In the genomic region with DNA sequence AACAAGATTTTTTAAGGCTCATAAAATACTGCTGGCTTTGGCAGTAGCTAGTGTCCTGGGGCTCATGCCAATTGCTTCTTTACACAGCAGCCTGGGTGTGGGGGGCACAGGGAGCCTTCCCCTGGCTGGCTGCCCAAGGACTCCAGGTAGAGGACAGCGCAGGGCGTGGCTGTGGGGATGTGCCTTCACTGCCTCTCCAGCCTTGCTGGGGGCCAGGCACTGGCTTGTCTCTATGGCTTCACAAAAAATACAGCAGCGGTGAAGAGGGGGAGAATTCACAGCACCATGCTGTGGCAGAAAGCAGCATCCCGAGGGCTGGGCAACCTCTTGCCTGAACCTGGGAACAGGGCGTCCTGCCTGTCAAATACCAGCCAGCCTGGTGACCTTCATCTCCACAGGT, we compare ENCODE assay signal across 13 cellular contexts. TPM values are rescaled to one million over a fixed set of nuclear protein-coding genes. Genes with fewer than 3 reads are reported as not detected.
DNase-seq lines count a peak whose midpoint lies in the region; ATAC-seq and TF ChIP-seq lines count a peak whose summit lies in the region.
"Had no signal": no experiment of that assay in that cellular context is flagged by ENCODE, and none has a peak within 500 bp of the region (broad histone marks: within the 10 kb centered on the region; RNA-seq: fewer than 3 reads in every experiment).

No MANE protein-coding gene starts in this region.

- H4K5ac ChIP-seq in IMR-90 (ENCODE audit: low read depth, low read length), result no peak overlapping the region

- no peak overlapping the region for H3K27ac Mint-ChIP-seq in activated naive CD4-positive, alpha-beta T cell treated with anti-CD3 and anti-CD28 coated beads, Interleukin-2, amount 10 ng/mL, durations not matched to agents 7 days and 5 days
- H3K27ac Mint-ChIP-seq: dendritic cell treated with granulocyte-macrophage colony-stimulating factor and Interleukin-4, amounts not matched to agents 40 ng/mL and 50 ng/mL, for 4 days; GM23338; stimulated activated naive B cell treated with anti-CD40 and anti-IgM and Interleukin-4, amounts not matched to agents 10 μg/mL and 1 μg/mL and 100 μg/mL, for 72 hours had no signal

- H3F3A ChIP-seq in smooth muscle cell (ENCODE audit: low read depth), result peaks cover 25% of the 10 kb centered on the region

- POLR2A ChIA-PET in IMR-90 (lab: Charles Lee; ENCODE audit: unreplicated experiment), result no interaction called here

- peaks cover 4% of the 10 kb centered on the region for H3K36me3 ChIP-seq in IMR-90 (ENCODE audit: control insufficient read depth, insufficient read depth, low read length)
- no peaks in the 10 kb centered on the region; the same call in none of the 2 replicates for H3K36me3 ChIP-seq in RWPE2 (ENCODE audit: low read depth)
- no peaks in the 10 kb centered on the region for H3K36me3 ChIP-seq in smooth muscle cell (ENCODE audit: low read depth)

- H4K20me1 ChIP-seq in IMR-90 (ENCODE audit: insufficient read depth, low read length), result peaks cover 29% of the 10 kb centered on the region
- H4K20me1 ChIP-seq in smooth muscle cell (ENCODE audit: low read depth), result peaks cover 99% of the 10 kb centered on the region

- H3K27me3 ChIP-seq in IMR-90 (ENCODE audit: control insufficient read depth, insufficient read depth, low read length) (no peaks in the 10 kb centered on the region), RWPE2 (ENCODE audit: insufficient read depth, poor library complexity, severe bottlenecking) (no peaks in the 10 kb centered on the region), smooth muscle cell (ENCODE audit: low read depth) (no peaks in the 10 kb centered on the region)

- H3K79me2 ChIP-seq in smooth muscle cell (ENCODE audit: low read depth), result peaks cover 21% of the 10 kb centered on the region

- no peak for TF ChIP-seq POLR2A in IMR-90 (IDR thresholded peaks at IDR 0.05; ENCODE audit: low read depth, low read length)

- no peak overlapping the region for H3K56ac ChIP-seq in IMR-90 (ENCODE audit: extremely low read depth, insufficient read depth, low read length)

- BruUV-seq in IMR-90 (replicated peaks; lab: Mats Ljungman, UMichigan), result no TSS peak

- dilution Hi-C loops in IMR-90 (cut with HindIII; ENCODE audit: low sequenced_read_pairs, unreplicated experiment), result no loop called here

- H3K9me1 ChIP-seq in IMR-90 (ENCODE audit: insufficient read depth, low read length), result peaks cover 55% of the 10 kb centered on the region

- no peak overlapping the region for H2AFZ ChIP-seq in IMR-90 (replicated peaks; ENCODE audit: low read length, poor library complexity)
- H2AFZ ChIP-seq in smooth muscle cell (ENCODE audit: low read depth), result no peak overlapping the region
- H2AFZ ChIP-seq: GM23338 had no signal

- H2BK120ac ChIP-seq in IMR-90 (ENCODE audit: low read depth, low read length), result no peak overlapping the region

- H2AK5ac ChIP-seq in IMR-90 (ENCODE audit: low read depth, low read length), result peak overlapping the region; percentile 60; the same call in 1 of the 2 replicates

- peak overlapping the region in 1 of 2 experiments; percentile 16; a peak in 1 of 4 replicates for H4K8ac ChIP-seq in IMR-90 (ENCODE audit: low read depth in 2 of 2, low read length in 2 of 2)

- intact Hi-C loops in IMR-90 (cut with micrococcal nuclease), result loop anchor here (2.0 to 5.0 kb wide), 2 partner anchors 57 to 199 kb away; partner anchors contain the start of gene DAP
- intact Hi-C loops in left cardiac atrium (cut with DNase I), result loop anchor here in 1 of 2 donors (2.0 to 5.0 kb wide), 2 partner anchors 55 to 349 kb away; no protein-coding TSS in a partner anchor

- H3K27ac ChIP-seq in IMR-90 (ENCODE audit: insufficient read depth, low read length) (0 out of 2 replicates have a peak overlapping the region, but pooled peaks have one; percentile 9), RWPE2 (ENCODE audit: poor library complexity, severe bottlenecking) (peak overlapping the region; percentile 99), smooth muscle cell (ENCODE audit: low read depth) (peak overlapping the region; percentile 89)

- peaks cover 44 to 96% of the 10 kb centered on the region in 2 experiments for H3K79me1 ChIP-seq in IMR-90 (ENCODE audit: low read depth in 1 of 2, low read length in 2 of 2)

- H3K14ac ChIP-seq in IMR-90 (replicated peaks; ENCODE audit: low read depth, low read length), result no peak overlapping the region

- H3K4ac ChIP-seq in IMR-90 (ENCODE audit: low read depth, low read length), result peak overlapping the region; percentile 44

- peak overlapping the region; percentile 33; the same call in 1 of the 2 replicates for H4K91ac ChIP-seq in IMR-90 (ENCODE audit: insufficient read depth, low read depth, low read length)

- TF ChIP-seq RAD21 in IMR-90 (IDR thresholded peaks at IDR 0.05; ENCODE audit: low read length), result no peak

- no peak overlapping the region for H2BK15ac ChIP-seq in IMR-90 (ENCODE audit: low read depth, low read length)

- peaks cover 39% of the 10 kb centered on the region for H3K4me1 ChIP-seq in IMR-90 (ENCODE audit: control insufficient read depth, insufficient read depth, low read length)
- peaks cover 69% of the 10 kb centered on the region for H3K4me1 ChIP-seq in RWPE2 (ENCODE audit: insufficient read depth, poor library complexity, severe bottlenecking)
- H3K4me1 ChIP-seq in smooth muscle cell (ENCODE audit: low read depth), result no peaks in the 10 kb centered on the region

- H3K9ac ChIP-seq in IMR-90 (ENCODE audit: low read depth, low read length) (no peak overlapping the region), smooth muscle cell (ENCODE audit: low read depth) (no peak overlapping the region)

- TF ChIP-seq CTCF in IMR-90 (conservative IDR thresholded peaks at IDR 0.05; ENCODE audit: low read depth, low read length) (no peak), RWPE2 (IDR thresholded peaks at IDR 0.05; ENCODE audit: poor library complexity, severe bottlenecking) (no peak), smooth muscle cell (IDR thresholded peaks at IDR 0.05; ENCODE audit: borderline replicate concordance, insufficient read depth, poor library complexity, severe bottlenecking) (no peak)

- CTCF ChIA-PET in IMR-90 (lab: Yijun Ruan, JAX), result no interaction called here
- CTCF ChIA-PET in activated naive CD4-positive, alpha-beta T cell treated with anti-CD3 and anti-CD28 coated beads, Interleukin-2, amount 10 ng/mL, durations not matched to agents 7 days and 5 days (lab: Charles Lee), result no interaction called here

- no peak overlapping the region for H2AK9ac ChIP-seq in IMR-90 (replicated peaks; ENCODE audit: low read depth, low read length, poor library complexity)

- in situ Hi-C loops in IMR-90 (cut with MboI; ENCODE audit: low sequenced_read_pairs), result loop anchor here (10.0 kb wide), 1 partner anchor 131 kb away; no protein-coding TSS in a partner anchor

- H3K23ac ChIP-seq in IMR-90 (ENCODE audit: low read depth, low read length), result no peak overlapping the region

- H3K27me3 Mint-ChIP-seq in activated naive CD4-positive, alpha-beta T cell treated with anti-CD3 and anti-CD28 coated beads, Interleukin-2, amount 10 ng/mL, durations not matched to agents 7 days and 5 days, result no peaks in the 10 kb centered on the region
- H3K27me3 Mint-ChIP-seq in activated T-cell treated with anti-CD3 and anti-CD28 coated beads, Interleukin-2, amount 50 U/mL, for 4 hours (ENCODE audit: low read depth), result no peaks in the 10 kb centered on the region
- H3K27me3 Mint-ChIP-seq: dendritic cell treated with granulocyte-macrophage colony-stimulating factor and Interleukin-4, amounts not matched to agents 40 ng/mL and 50 ng/mL, for 4 days; stimulated activated naive B cell treated with anti-CD40 and anti-IgM and Interleukin-4, amounts not matched to agents 10 μg/mL and 1 μg/mL and 100 μg/mL, for 72 hours had no signal

- no peak for DNase-seq in IMR-90
- peak; percentile 69 for DNase-seq in RWPE2 (ENCODE audit: low spot score)
- DNase-seq in left cardiac atrium, result no peak
- no peak for DNase-seq in smooth muscle cell (lab: John Stamatoyannopoulos, UW; ENCODE audit: unreplicated experiment)
- no peak for DNase-seq in middle frontal gyrus (ENCODE audit: extremely low spot score, low spot score)
- DNase-seq in activated naive CD4-positive, alpha-beta T cell treated with anti-CD3 and anti-CD28 coated beads, Interleukin-2, amount 10 ng/mL, durations not matched to agents 7 days and 5 days, result no peak
- DNase-seq in activated T-cell treated with anti-CD3 and anti-CD28 coated beads, Interleukin-2, amount 50 U/mL, for 4 hours, result no peak
- DNase-seq: NCI-H2107; stimulated activated CD4-positive, alpha-beta T cell treated with anti-CD3 and anti-CD28 coated beads, Interleukin-4, amount 100 ng/mL, for 24 hours; stimulated activated naive B cell treated with anti-CD40 and anti-IgM and Interleukin-4, amounts not matched to agents 10 μg/mL and 1 μg/mL and 100 μg/mL, for 72 hours had no signal

- peak overlapping the region; percentile 52 for H2BK5ac ChIP-seq in IMR-90 (ENCODE audit: low read depth, low read length, poor library complexity, severe bottlenecking)

- no peak overlapping the region for H3K4me3 Mint-ChIP-seq in activated naive CD4-positive, alpha-beta T cell treated with anti-CD3 and anti-CD28 coated beads, Interleukin-2, amount 10 ng/mL, durations not matched to agents 7 days and 5 days
- H3K4me3 Mint-ChIP-seq in activated T-cell treated with anti-CD3 and anti-CD28 coated beads, Interleukin-2, amount 50 U/mL, for 4 hours, result no peak overlapping the region
- H3K4me3 Mint-ChIP-seq: dendritic cell treated with granulocyte-macrophage colony-stimulating factor and Interleukin-4, amounts not matched to agents 40 ng/mL and 50 ng/mL, for 4 days; GM23338; stimulated activated naive B cell treated with anti-CD40 and anti-IgM and Interleukin-4, amounts not matched to agents 10 μg/mL and 1 μg/mL and 100 μg/mL, for 72 hours had no signal

- peaks cover 20% of the 10 kb centered on the region for H3K4me1 Mint-ChIP-seq in activated naive CD4-positive, alpha-beta T cell treated with anti-CD3 and anti-CD28 coated beads, Interleukin-2, amount 10 ng/mL, durations not matched to agents 7 days and 5 days
- peaks cover 36% of the 10 kb centered on the region for H3K4me1 Mint-ChIP-seq in activated T-cell treated with anti-CD3 and anti-CD28 coated beads, Interleukin-2, amount 50 U/mL, for 4 hours (ENCODE audit: low read depth)

- no peak overlapping the region for H3K4me2 ChIP-seq in IMR-90 (ENCODE audit: low read depth, low read length)
- H3K4me2 ChIP-seq in smooth muscle cell, result peak overlapping the region; percentile 73
- H3K4me2 ChIP-seq: GM23338 had no signal

- H3K9me3 ChIP-seq in IMR-90 (ENCODE audit: control insufficient read depth, insufficient read depth, low read length) (no peaks in the 10 kb centered on the region), RWPE2 (ENCODE audit: severe bottlenecking) (no peaks in the 10 kb centered on the region), smooth muscle cell (replicated peaks; ENCODE audit: low read depth) (no peaks in the 10 kb centered on the region)

- H3K4me3 ChIP-seq in IMR-90 (ENCODE audit: insufficient read depth, low read depth, low read length), result no peak overlapping the region
- H3K4me3 ChIP-seq in RWPE2 (ENCODE audit: severe bottlenecking), result no peak overlapping the region
- H3K4me3 ChIP-seq in smooth muscle cell, result no peak overlapping the region
- H3K4me3 ChIP-seq: GM23338 had no signal

- ATAC-seq in IMR-90 (ENCODE audit: low read depth) (no peak), RWPE2 (ENCODE audit: low read depth) (no peak), left cardiac atrium (peak; percentile 7 to 24), GM21381 (IDR thresholded peaks at IDR 0.05; ENCODE audit: unreplicated experiment) (no peak)
- no peak for ATAC-seq in activated T-cell treated with anti-CD3 and anti-CD28 coated beads, Interleukin-2, amount 50 U/mL, for 4 hours
- ATAC-seq: GM23338; stimulated activated naive B cell treated with anti-CD40 and anti-IgM and Interleukin-4, amounts not matched to agents 10 μg/mL and 1 μg/mL and 100 μg/mL, for 72 hours had no signal

- H3K18ac ChIP-seq in IMR-90 (ENCODE audit: low read depth, low read length), result no peak overlapping the region

- WGBS in IMR-90 (ENCODE audit: extremely low coverage in 2 of 2, insufficient read length in 1 of 2), 2 experiments, result 100% methylated on average over 1 of the region's 5 CpGs; no CpG with 5 or more reads in 1 of the 2 experiments
- WGBS in smooth muscle cell (ENCODE audit: low lambda C conversion rate), result 94% methylated on average over 5 of the region's 5 CpGs

- H2BK20ac ChIP-seq in IMR-90 (ENCODE audit: low read depth, low read length), result 0 out of 2 replicates have a peak overlapping the region, but pooled peaks have one; percentile 6

- peaks cover 1% of the 10 kb centered on the region for H3K36me3 Mint-ChIP-seq in activated naive CD4-positive, alpha-beta T cell treated with anti-CD3 and anti-CD28 coated beads, Interleukin-2, amount 10 ng/mL, durations not matched to agents 7 days and 5 days
- peaks cover 8% of the 10 kb centered on the region for H3K36me3 Mint-ChIP-seq in activated T-cell treated with anti-CD3 and anti-CD28 coated beads, Interleukin-2, amount 50 U/mL, for 4 hours (ENCODE audit: insufficient read depth)

- H3K9me3 Mint-ChIP-seq in activated naive CD4-positive, alpha-beta T cell treated with anti-CD3 and anti-CD28 coated beads, Interleukin-2, amount 10 ng/mL, durations not matched to agents 7 days and 5 days, result no peaks in the 10 kb centered on the region
- H3K9me3 Mint-ChIP-seq in activated T-cell treated with anti-CD3 and anti-CD28 coated beads, Interleukin-2, amount 50 U/mL, for 4 hours, result no peaks in the 10 kb centered on the region
- H3K9me3 Mint-ChIP-seq: dendritic cell treated with granulocyte-macrophage colony-stimulating factor and Interleukin-4, amounts not matched to agents 40 ng/mL and 50 ng/mL, for 4 days; GM23338 had no signal

RNA-seq across cellular contexts. Expression of gene DAP, which starts 57.4 kb away (rescaled TPM):
- 44.4 and 49.6 TPM in 2 replicates for total RNA-seq in IMR-90 (2012; rRNA removed)
- 152 and 189 TPM in 2 replicates for polyA plus RNA-seq in IMR-90 (2012; rRNA removed)
- 160 and 237 TPM in 2 replicates for polyA plus RNA-seq in IMR-90 (2012; cell fraction: cytosol; rRNA removed)
- 88.2 and 89.8 TPM in 2 replicates for polyA plus RNA-seq in IMR-90 (2012; cell fraction: nucleus; rRNA removed; ENCODE audit: low replicate concordance)
- total RNA-seq in left cardiac atrium, result 10 to 100 TPM; 44.6 to 66.9 TPM
- 52.3 and 63.7 TPM in 2 replicates for total RNA-seq in smooth muscle cell
- 160 and 190 TPM in 2 replicates for polyA plus RNA-seq in smooth muscle cell
- 10 to 100 TPM; 40.2 to 46.1 (median 42.7) TPM for total RNA-seq in activated T-cell treated with anti-CD3 and anti-CD28 coated beads, Interleukin-2, amount 50 U/mL, for 4 hours

Comparison
In these comparisons a context has a peak if more than half of its experiments do, and no peak if none do; other contexts are left out.
1. ATAC-seq: peak in left cardiac atrium (2 of 2); none in IMR-90 (single experiment), RWPE2 (single experiment), GM21381 (single experiment) and activated T-cell treated with anti-CD3 and anti-CD28 coated beads, Interleukin-2, amount 50 U/mL, for 4 hours (0 of 2).
2. H3K27ac ChIP-seq: peak in every context shown above with its lines; median percentile 99 in RWPE2; 89 in smooth muscle cell; 9 in IMR-90.